Comparison of ENCODE assay signal across 16 cellular contexts in genomic region chr6:119328866-119329806, GRCh38. TPM values are rescaled to one million over a fixed set of nuclear protein-coding genes. Genes with fewer than 3 reads are reported as not detected.
DNase-seq lines count a peak whose midpoint lies in the region; ATAC-seq and TF ChIP-seq lines count a peak whose summit lies in the region.
"Had no signal": no experiment of that assay in that cellular context is flagged by ENCODE, and none has a peak within 500 bp of the region (broad histone marks: within the 10 kb centered on the region; RNA-seq: fewer than 3 reads in every experiment).

No MANE protein-coding gene starts in this region.

- H3K4me2 ChIP-seq in trophoblast cell (ENCODE audit: low read length) (no peak overlapping the region), PC-9 (no peak overlapping the region)

- no peaks in the 10 kb centered on the region for H3F3A ChIP-seq in PC-9 (ENCODE audit: insufficient read depth, low read depth)

- H3K4me1 ChIP-seq in trophoblast cell (ENCODE audit: control insufficient read depth in 1 of 2, insufficient read depth in 2 of 2, low read length in 2 of 2): peaks cover 2 to 5% of the 10 kb centered on the region in 2 experiments
- H3K4me1 ChIP-seq in PC-9 (replicated peaks; ENCODE audit: insufficient read depth): no peaks in the 10 kb centered on the region

- H3K9me3 Mint-ChIP-seq in natural killer cell: no peaks in the 10 kb centered on the region
- no peaks in the 10 kb centered on the region for H3K9me3 Mint-ChIP-seq in natural killer cell treated with Interleukin-12 subunit alpha and Interleukin-12 subunit beta and Interleukin-15 and Interleukin-18, amount 100 ng/mL, for 72 hours
- no peaks in the 10 kb centered on the region for H3K9me3 Mint-ChIP-seq in effector memory CD8-positive, alpha-beta T cell
- H3K9me3 Mint-ChIP-seq: CD14-positive monocyte had no signal

- no CpG with 5 or more reads among the region's 4 CpGs for WGBS in trophoblast cell (ENCODE audit: extremely low coverage, insufficient coverage, insufficient read length)

- H3K36me3 Mint-ChIP-seq in natural killer cell: no peaks in the 10 kb centered on the region
- H3K36me3 Mint-ChIP-seq in natural killer cell treated with Interleukin-12 subunit alpha and Interleukin-12 subunit beta and Interleukin-15 and Interleukin-18, amount 100 ng/mL, for 72 hours: no peaks in the 10 kb centered on the region
- H3K36me3 Mint-ChIP-seq in effector memory CD8-positive, alpha-beta T cell (ENCODE audit: insufficient read depth): peaks cover 9% of the 10 kb centered on the region

- POLR2A ChIA-PET in PC-9 (lab: Charles Lee; ENCODE audit: unreplicated experiment): no interaction called here

- no peak overlapping the region for H2BK5ac ChIP-seq in trophoblast cell (ENCODE audit: low read depth, low read length, poor library complexity)

- H3K9me3 ChIP-seq in trophoblast cell (ENCODE audit: insufficient read depth, low read depth, low read length): no peaks in the 10 kb centered on the region
- H3K9me3 ChIP-seq in PC-9 (ENCODE audit: insufficient read depth, low read depth): no peaks in the 10 kb centered on the region

- H3K36me3 ChIP-seq in trophoblast cell (ENCODE audit: control insufficient read depth in 1 of 2, insufficient read depth in 2 of 2, low read length in 2 of 2) (peaks cover 0 to 6% of the 10 kb centered on the region in 2 experiments), PC-9 (ENCODE audit: low read depth) (no peaks in the 10 kb centered on the region; the same call in 1 of the 2 replicates)

- H3K9ac ChIP-seq in trophoblast cell (ENCODE audit: low read length): no peak overlapping the region
- H3K9ac ChIP-seq: GM23248 had no signal

- H3K23ac ChIP-seq in trophoblast cell (ENCODE audit: low read length): no peak overlapping the region

- H3K79me2 ChIP-seq in trophoblast cell (ENCODE audit: control insufficient read depth, insufficient read depth, low read length, poor library complexity) (no peaks in the 10 kb centered on the region), PC-9 (ENCODE audit: low read depth) (no peaks in the 10 kb centered on the region)

- intact Hi-C loops in natural killer cell (cut with micrococcal nuclease): no loop called here
- intact Hi-C loops in PC-9 (cut with micrococcal nuclease; ENCODE audit: unreplicated experiment): no loop called here

- H3K79me1 ChIP-seq in trophoblast cell (ENCODE audit: low read length): no peaks in the 10 kb centered on the region

- H3K27ac ChIP-seq in trophoblast cell (ENCODE audit: low read depth, low read length) (no peak overlapping the region), PC-9 (no peak overlapping the region)
- H3K27ac ChIP-seq: GM23248, RWPE1 had no signal

- H4K8ac ChIP-seq in trophoblast cell (ENCODE audit: low read depth, low read length): no peak overlapping the region

- no peak overlapping the region for H2AFZ ChIP-seq in trophoblast cell (ENCODE audit: insufficient read depth, low read length, poor library complexity)
- H2AFZ ChIP-seq in PC-9: no peak overlapping the region
- H2AFZ ChIP-seq: GM23248 had no signal

- DNase-seq in natural killer cell (no peak), NCI-H2029 (lab: John Stamatoyannopoulos, UW) (peak; percentile 22), trophoblast cell (no peak), NK-92 (lab: John Stamatoyannopoulos, UW; ENCODE audit: unreplicated experiment) (no peak), PC-9 (no peak)
- DNase-seq in natural killer cell treated with Interleukin-12 subunit alpha and Interleukin-12 subunit beta and Interleukin-15 and Interleukin-18, amount 100 ng/mL, for 72 hours (ENCODE audit: low spot score): no peak
- DNase-seq in effector memory CD8-positive, alpha-beta T cell: no peak
- DNase-seq: AML-193, GF-D8, GM23248, HCEC 1CT, NCI-H1694 treated with DMSO at 0.1 percent for 48 hours, SIG-M5, T-helper 2 cell had no signal

- H3K27me3 Mint-ChIP-seq in natural killer cell (ENCODE audit: low read depth in 2 of 2): no peaks in the 10 kb centered on the region
- no peaks in the 10 kb centered on the region for H3K27me3 Mint-ChIP-seq in natural killer cell treated with Interleukin-12 subunit alpha and Interleukin-12 subunit beta and Interleukin-15 and Interleukin-18, amount 100 ng/mL, for 72 hours
- no peaks in the 10 kb centered on the region for H3K27me3 Mint-ChIP-seq in effector memory CD8-positive, alpha-beta T cell

- H2BK12ac ChIP-seq in trophoblast cell (ENCODE audit: low read length): no peak overlapping the region

- H3K14ac ChIP-seq in trophoblast cell (ENCODE audit: low read length): no peak overlapping the region

- peaks cover 64 to 69% of the 10 kb centered on the region in 2 donors for H3K4me1 Mint-ChIP-seq in natural killer cell
- H3K4me1 Mint-ChIP-seq in natural killer cell treated with Interleukin-12 subunit alpha and Interleukin-12 subunit beta and Interleukin-15 and Interleukin-18, amount 100 ng/mL, for 72 hours (ENCODE audit: low read depth in 2 of 2): peaks cover 45 to 49% of the 10 kb centered on the region in 2 donors
- H3K4me1 Mint-ChIP-seq in effector memory CD8-positive, alpha-beta T cell (ENCODE audit: low read depth in 2 of 2): peaks cover 39 to 45% of the 10 kb centered on the region in 2 donors

- CTCF ChIA-PET in PC-9 (lab: Charles Lee): no interaction called here

- H3K18ac ChIP-seq in trophoblast cell (ENCODE audit: low read length): no peak overlapping the region

- peak overlapping the region; percentile 71 to 82 for H3K27ac Mint-ChIP-seq in natural killer cell
- no peak overlapping the region for H3K27ac Mint-ChIP-seq in natural killer cell treated with Interleukin-12 subunit alpha and Interleukin-12 subunit beta and Interleukin-15 and Interleukin-18, amount 100 ng/mL, for 72 hours
- peak overlapping the region; percentile 19 to 25 for H3K27ac Mint-ChIP-seq in effector memory CD8-positive, alpha-beta T cell

- ATAC-seq in natural killer cell: no peak
- ATAC-seq in natural killer cell treated with Interleukin-12 subunit alpha and Interleukin-12 subunit beta and Interleukin-15 and Interleukin-18, amount 100 ng/mL, for 72 hours: no peak
- no peak for ATAC-seq in effector memory CD8-positive, alpha-beta T cell (replicated peaks)

- H4K91ac ChIP-seq in trophoblast cell (ENCODE audit: low read depth, low read length): no peak overlapping the region

- H3K4ac ChIP-seq in trophoblast cell (ENCODE audit: low read depth, low read length): no peak overlapping the region

- H3K9me2 ChIP-seq in PC-9 (ENCODE audit: insufficient read depth): no peaks in the 10 kb centered on the region

- H3K27me3 ChIP-seq in trophoblast cell (ENCODE audit: insufficient read depth, low read length): no peaks in the 10 kb centered on the region
- no peaks in the 10 kb centered on the region for H3K27me3 ChIP-seq in PC-9 (ENCODE audit: insufficient read depth, low read depth)

- H3K4me3 Mint-ChIP-seq in natural killer cell: no peak overlapping the region
- H3K4me3 Mint-ChIP-seq in natural killer cell treated with Interleukin-12 subunit alpha and Interleukin-12 subunit beta and Interleukin-15 and Interleukin-18, amount 100 ng/mL, for 72 hours: no peak overlapping the region
- no peak overlapping the region for H3K4me3 Mint-ChIP-seq in effector memory CD8-positive, alpha-beta T cell
- H3K4me3 Mint-ChIP-seq: CD14-positive monocyte had no signal

- TF ChIP-seq CTCF in natural killer cell (IDR thresholded peaks at IDR 0.05) (no peak), PC-9 (conservative IDR thresholded peaks at IDR 0.05) (no peak)

- no peak overlapping the region for H4K12ac ChIP-seq in trophoblast cell (ENCODE audit: low read depth, low read length)

- peaks cover 5% of the 10 kb centered on the region; the same call in 1 of the 2 replicates for H4K20me1 ChIP-seq in PC-9 (ENCODE audit: insufficient read depth)

- no TSS peak for BruUV-seq in PC-9 (replicated peaks; lab: Mats Ljungman, UMichigan)

- H3K4me3 ChIP-seq in trophoblast cell (ENCODE audit: low read depth, low read length): no peak overlapping the region
- no peak overlapping the region for H3K4me3 ChIP-seq in PC-9
- H3K4me3 ChIP-seq: GM23248 had no signal

- H2BK120ac ChIP-seq in trophoblast cell (ENCODE audit: insufficient read depth, low read length, poor library complexity): no peak overlapping the region

- no peak overlapping the region for H2AK5ac ChIP-seq in trophoblast cell (ENCODE audit: low read length)

RNA-seq across cellular contexts. Expression of gene MAN1A1, which starts 20.4 kb away (rescaled TPM):
- total RNA-seq in natural killer cell: 10 to 100 TPM; 45.6 to 54.6 (median 53.6) TPM
- 10 to 100 TPM; 27.5 to 34.2 TPM for total RNA-seq in natural killer cell treated with Interleukin-12 subunit alpha and Interleukin-12 subunit beta and Interleukin-15 and Interleukin-18, amount 100 ng/mL, for 72 hours
- polyA plus RNA-seq in trophoblast cell (2013): 29.1 and 30.7 TPM in 2 replicates
- total RNA-seq in PC-9 (2021): 13.3 and 13.4 TPM in 2 replicates

Comparison
In these comparisons a context has a peak if more than half of its experiments do, and no peak if none do; other contexts are left out.
1. H3K27ac Mint-ChIP-seq: peak in natural killer cell (2 of 2) and effector memory CD8-positive, alpha-beta T cell (2 of 2); none in natural killer cell treated with Interleukin-12 subunit alpha and Interleukin-12 subunit beta and Interleukin-15 and Interleukin-18, amount 100 ng/mL, for 72 hours (0 of 2).